In the genomic region with DNA sequence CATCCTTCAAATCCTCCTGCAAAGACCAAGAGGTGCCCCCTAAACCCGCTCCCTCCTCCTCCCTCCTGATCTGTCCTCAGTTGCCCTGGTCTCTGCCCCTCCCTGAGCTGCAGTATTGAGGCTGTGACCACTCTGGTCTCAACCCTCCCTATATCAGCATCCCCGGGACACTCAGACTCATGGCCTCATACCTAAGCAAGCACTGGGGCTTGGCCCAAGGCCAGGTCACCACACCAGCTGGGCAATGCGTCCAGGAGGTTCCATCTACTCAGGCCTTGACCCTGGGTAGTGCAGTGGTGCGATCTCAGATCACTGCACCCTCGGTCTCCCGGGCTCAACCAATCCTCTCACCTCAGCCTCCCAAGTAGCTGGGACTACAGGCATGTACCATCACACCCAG, we compare ENCODE assay signal across 34 cellular contexts. TPM values are rescaled to one million over a fixed set of nuclear protein-coding genes. Genes with fewer than 3 reads are reported as not detected.
"Had no signal": no experiment of that assay in that cellular context is flagged by ENCODE, and none has a peak within 500 bp of the region (broad histone marks: within the 10 kb centered on the region; RNA-seq: fewer than 3 reads in every experiment).

No MANE protein-coding gene starts in this region.

- H3K4me3 Mint-ChIP-seq: activated B cell treated with CpG ODN at 0.5 μM for 24 hours; activated CD4-positive, alpha-beta memory T cell treated with anti-CD3 and anti-CD28 coated beads for 36 hours; activated CD4-positive, alpha-beta T cell treated with anti-CD3 and anti-CD28 coated beads, Interleukin-2, amount 10 ng/mL, durations not matched to agents 24 days and 14 days; activated CD8-positive, alpha-beta memory T cell treated with anti-CD3 and anti-CD28 coated beads, Interleukin-2, amount 10 ng/mL, durations not matched to agents 7 days and 5 days; activated CD8-positive, alpha-beta T cell treated with anti-CD3 and anti-CD28 coated beads, Interleukin-2, amount 10 ng/mL, durations not matched to agents 7 days and 5 days; activated naive CD4-positive, alpha-beta T cell treated with anti-CD3 and anti-CD28 coated beads for 36 hours; activated naive CD4-positive, alpha-beta T cell treated with anti-CD3 and anti-CD28 coated beads, Interleukin-2, amount 50 U/mL, for 24 hours; activated naive CD8-positive, alpha-beta T cell treated with anti-CD3 and anti-CD28 coated beads for 36 hours; activated naive CD8-positive, alpha-beta T cell treated with anti-CD3 and anti-CD28 coated beads, Interleukin-2, amount 50 U/mL, for 24 hours; activated T-helper 1 cell treated with anti-CD3 and anti-CD28 coated beads, Interleukin-12 subunit alpha, Interleukin-12 subunit beta, Interleukin-2, Interleukin-4 antibody, amounts not matched to agents 30 ng/mL and 10 ng/mL and 1 ng/mL, durations not matched to agents 14 hours and 24 hours and 36 hours; endodermal cell; T-helper 17 cell; T-helper 2 cell treated with Interferon-gamma antibody and Interleukin-4, amounts not matched to agents 5 μg/mL and 100 μg/mL, for 36 hours had no signal

- ATAC-seq: activated CD4-positive, CD25-positive, alpha-beta regulatory T cell treated with anti-CD3 and anti-CD28 coated beads, Interleukin-2, amount 50 U/mL, for 24 hours; activated CD8-positive, alpha-beta memory T cell treated with anti-CD3 and anti-CD28 coated beads, Interleukin-2, amount 10 ng/mL, durations not matched to agents 7 days and 5 days; activated CD8-positive, alpha-beta T cell treated with anti-CD3 and anti-CD28 coated beads, Interleukin-2, amount 10 ng/mL, durations not matched to agents 7 days and 5 days; activated naive CD8-positive, alpha-beta T cell treated with anti-CD3 and anti-CD28 coated beads, Interleukin-2, amount 50 U/mL, for 24 hours; body of pancreas; esophagus mucosa; T-helper 17 cell had no signal

- H3K36me3 Mint-ChIP-seq: activated CD4-positive, alpha-beta memory T cell treated with anti-CD3 and anti-CD28 coated beads for 36 hours; activated CD8-positive, alpha-beta memory T cell treated with anti-CD3 and anti-CD28 coated beads, Interleukin-2, amount 10 ng/mL, durations not matched to agents 7 days and 5 days; activated naive CD4-positive, alpha-beta T cell treated with anti-CD3 and anti-CD28 coated beads, Interleukin-2, amount 50 U/mL, for 24 hours; activated naive CD8-positive, alpha-beta T cell treated with anti-CD3 and anti-CD28 coated beads for 36 hours had no signal

- H3K27me3 ChIP-seq: adrenal gland, body of pancreas, colonic mucosa had no signal

- H3K4me3 ChIP-seq: adrenal gland, body of pancreas, colonic mucosa had no signal

- H3K4me1 Mint-ChIP-seq: activated B cell treated with CpG ODN at 0.5 μM for 24 hours; activated CD4-positive, alpha-beta T cell treated with anti-CD3 and anti-CD28 coated beads, Interleukin-2, amount 10 ng/mL, durations not matched to agents 24 days and 14 days; activated CD8-positive, alpha-beta memory T cell treated with anti-CD3 and anti-CD28 coated beads, Interleukin-2, amount 10 ng/mL, durations not matched to agents 7 days and 5 days; activated naive CD4-positive, alpha-beta T cell treated with anti-CD3 and anti-CD28 coated beads, Interleukin-2, amount 50 U/mL, for 24 hours; activated naive CD8-positive, alpha-beta T cell treated with anti-CD3 and anti-CD28 coated beads for 36 hours; activated naive CD8-positive, alpha-beta T cell treated with anti-CD3 and anti-CD28 coated beads, Interleukin-2, amount 50 U/mL, for 24 hours; endodermal cell had no signal

- H3K27ac ChIP-seq: adrenal gland, body of pancreas, colonic mucosa, WERI-Rb-1 had no signal

- H3K27ac Mint-ChIP-seq: activated B cell treated with CpG ODN at 0.5 μM for 24 hours; activated CD4-positive, alpha-beta memory T cell treated with anti-CD3 and anti-CD28 coated beads for 36 hours; activated CD4-positive, alpha-beta T cell treated with anti-CD3 and anti-CD28 coated beads, Interleukin-2, amount 10 ng/mL, durations not matched to agents 24 days and 14 days; activated CD8-positive, alpha-beta memory T cell treated with anti-CD3 and anti-CD28 coated beads, Interleukin-2, amount 10 ng/mL, durations not matched to agents 7 days and 5 days; activated CD8-positive, alpha-beta T cell treated with anti-CD3 and anti-CD28 coated beads, Interleukin-2, amount 10 ng/mL, durations not matched to agents 7 days and 5 days; activated naive CD4-positive, alpha-beta T cell treated with anti-CD3 and anti-CD28 coated beads for 36 hours; activated naive CD4-positive, alpha-beta T cell treated with anti-CD3 and anti-CD28 coated beads, Interleukin-2, amount 50 U/mL, for 24 hours; activated naive CD8-positive, alpha-beta T cell treated with anti-CD3 and anti-CD28 coated beads for 36 hours; activated naive CD8-positive, alpha-beta T cell treated with anti-CD3 and anti-CD28 coated beads, Interleukin-2, amount 50 U/mL, for 24 hours; activated T-helper 1 cell treated with anti-CD3 and anti-CD28 coated beads, Interleukin-12 subunit alpha, Interleukin-12 subunit beta, Interleukin-2, Interleukin-4 antibody, amounts not matched to agents 30 ng/mL and 10 ng/mL and 1 ng/mL, durations not matched to agents 14 hours and 24 hours and 36 hours; activated T-helper 2 cell treated with anti-CD3 and anti-CD28 coated beads, Interferon-gamma antibody, Interleukin-2, Interleukin-4, amounts not matched to agents 10 μg/mL and 5 μg/mL and 100 μg/mL, durations not matched to agents 14 hours and 24 hours and 36 hours; endodermal cell; T-helper 17 cell; T-helper 2 cell treated with Interferon-gamma antibody and Interleukin-4, amounts not matched to agents 5 μg/mL and 100 μg/mL, for 36 hours had no signal

- H3K27me3 Mint-ChIP-seq: activated B cell treated with CpG ODN at 0.5 μM for 24 hours; activated CD4-positive, alpha-beta memory T cell treated with anti-CD3 and anti-CD28 coated beads for 36 hours; activated CD4-positive, alpha-beta T cell treated with anti-CD3 and anti-CD28 coated beads, Interleukin-2, amount 10 ng/mL, durations not matched to agents 24 days and 14 days; activated CD8-positive, alpha-beta memory T cell treated with anti-CD3 and anti-CD28 coated beads, Interleukin-2, amount 10 ng/mL, durations not matched to agents 7 days and 5 days; activated naive CD4-positive, alpha-beta T cell treated with anti-CD3 and anti-CD28 coated beads, Interleukin-2, amount 50 U/mL, for 24 hours; activated naive CD8-positive, alpha-beta T cell treated with anti-CD3 and anti-CD28 coated beads for 36 hours had no signal

- H3K9me3 Mint-ChIP-seq: activated B cell treated with CpG ODN at 0.5 μM for 24 hours; activated CD4-positive, alpha-beta memory T cell treated with anti-CD3 and anti-CD28 coated beads for 36 hours; activated CD4-positive, alpha-beta T cell treated with anti-CD3 and anti-CD28 coated beads, Interleukin-2, amount 10 ng/mL, durations not matched to agents 24 days and 14 days; activated naive CD4-positive, alpha-beta T cell treated with anti-CD3 and anti-CD28 coated beads for 36 hours; activated naive CD4-positive, alpha-beta T cell treated with anti-CD3 and anti-CD28 coated beads, Interleukin-2, amount 50 U/mL, for 24 hours; activated naive CD8-positive, alpha-beta T cell treated with anti-CD3 and anti-CD28 coated beads for 36 hours; activated naive CD8-positive, alpha-beta T cell treated with anti-CD3 and anti-CD28 coated beads, Interleukin-2, amount 50 U/mL, for 24 hours; activated T-helper 1 cell treated with anti-CD3 and anti-CD28 coated beads, Interleukin-12 subunit alpha, Interleukin-12 subunit beta, Interleukin-2, Interleukin-4 antibody, amounts not matched to agents 30 ng/mL and 10 ng/mL and 1 ng/mL, durations not matched to agents 14 hours and 24 hours and 36 hours; activated T-helper 2 cell treated with anti-CD3 and anti-CD28 coated beads, Interferon-gamma antibody, Interleukin-2, Interleukin-4, amounts not matched to agents 10 μg/mL and 5 μg/mL and 100 μg/mL, durations not matched to agents 14 hours and 24 hours and 36 hours; endodermal cell; T-helper 2 cell treated with Interferon-gamma antibody and Interleukin-4, amounts not matched to agents 5 μg/mL and 100 μg/mL, for 36 hours had no signal

- H3K36me3 ChIP-seq: adrenal gland, colonic mucosa, WERI-Rb-1 had no signal

- H3K4me1 ChIP-seq: adrenal gland, body of pancreas, colonic mucosa had no signal

- H3K9me3 ChIP-seq: adrenal gland, body of pancreas, colonic mucosa had no signal

- DNase-seq: activated B cell treated with CpG ODN at 0.5 μM for 24 hours; activated CD4-positive, alpha-beta memory T cell treated with anti-CD3 and anti-CD28 coated beads for 36 hours; activated CD4-positive, alpha-beta T cell treated with anti-CD3 and anti-CD28 coated beads, Interleukin-2, amount 10 ng/mL, durations not matched to agents 24 days and 14 days; activated CD8-positive, alpha-beta memory T cell treated with anti-CD3 and anti-CD28 coated beads, Interleukin-2, amount 10 ng/mL, durations not matched to agents 7 days and 5 days; activated CD8-positive, alpha-beta memory T cell treated with anti-CD3 and anti-CD28 coated beads, Interleukin-2, amount 50 U/mL, for 4 hours; activated CD8-positive, alpha-beta T cell treated with anti-CD3 and anti-CD28 coated beads, Interleukin-2, amount 10 ng/mL, durations not matched to agents 7 days and 5 days; activated effector memory CD4-positive, alpha-beta T cell treated with anti-CD3 and anti-CD28 coated beads, Interleukin-2, amount 50 U/mL, for 16 hours; activated naive CD4-positive, alpha-beta T cell treated with anti-CD3 and anti-CD28 coated beads for 36 hours; activated naive CD8-positive, alpha-beta T cell treated with anti-CD3 and anti-CD28 coated beads for 36 hours; activated naive CD8-positive, alpha-beta T cell treated with anti-CD3 and anti-CD28 coated beads, Interleukin-2, amount 50 U/mL, for 24 hours; activated T-cell treated with anti-CD3 and anti-CD28 coated beads, Interleukin-2, amount 50 U/mL, for 1 hour; activated T-cell treated with anti-CD3 and anti-CD28 coated beads, Interleukin-2, amount 50 U/mL, for 48 hours; adrenal gland; amygdala; aorta; body of pancreas; central memory CD4-positive, alpha-beta T cell; cerebellar nuclear complex; colonic mucosa; effector CD8-positive, alpha-beta T cell; endodermal cell; foreskin fibroblast; head of caudate nucleus; T-helper 1 cell; T-helper 17 cell; T1000; WERI-Rb-1 had no signal

RNA-seq across cellular contexts. Expression of a gene that starts 9.8 kb away (rescaled TPM):
- total RNA-seq: activated B cell treated with CpG ODN at 0.5 μM for 24 hours; activated CD4-positive, alpha-beta memory T cell treated with anti-CD3 and anti-CD28 coated beads for 36 hours; activated CD4-positive, alpha-beta T cell treated with anti-CD3 and anti-CD28 coated beads, Interleukin-2, amount 10 ng/mL, durations not matched to agents 24 days and 14 days; activated CD8-positive, alpha-beta memory T cell treated with anti-CD3 and anti-CD28 coated beads for 36 hours; activated CD8-positive, alpha-beta memory T cell treated with anti-CD3 and anti-CD28 coated beads, Interleukin-2, amount 10 ng/mL, durations not matched to agents 7 days and 5 days; activated CD8-positive, alpha-beta T cell treated with anti-CD3 and anti-CD28 coated beads, Interleukin-2, amount 10 ng/mL, durations not matched to agents 7 days and 5 days; activated naive CD4-positive, alpha-beta T cell treated with anti-CD3 and anti-CD28 coated beads for 36 hours; activated T-helper 1 cell treated with anti-CD3 and anti-CD28 coated beads, Interleukin-12 subunit alpha, Interleukin-12 subunit beta, Interleukin-2, Interleukin-4 antibody, amounts not matched to agents 30 ng/mL and 10 ng/mL and 1 ng/mL, durations not matched to agents 14 hours and 24 hours and 36 hours had no signal

RNA-seq across cellular contexts. Expression of a gene that starts 24.4 kb away (rescaled TPM):
- total RNA-seq: activated CD8-positive, alpha-beta memory T cell treated with anti-CD3 and anti-CD28 coated beads, Interleukin-2, amount 10 ng/mL, durations not matched to agents 7 days and 5 days; body of pancreas; T-helper 17 cell had no signal
